Comparison of ENCODE assay signal across 8 cellular contexts in the genomic region with DNA sequence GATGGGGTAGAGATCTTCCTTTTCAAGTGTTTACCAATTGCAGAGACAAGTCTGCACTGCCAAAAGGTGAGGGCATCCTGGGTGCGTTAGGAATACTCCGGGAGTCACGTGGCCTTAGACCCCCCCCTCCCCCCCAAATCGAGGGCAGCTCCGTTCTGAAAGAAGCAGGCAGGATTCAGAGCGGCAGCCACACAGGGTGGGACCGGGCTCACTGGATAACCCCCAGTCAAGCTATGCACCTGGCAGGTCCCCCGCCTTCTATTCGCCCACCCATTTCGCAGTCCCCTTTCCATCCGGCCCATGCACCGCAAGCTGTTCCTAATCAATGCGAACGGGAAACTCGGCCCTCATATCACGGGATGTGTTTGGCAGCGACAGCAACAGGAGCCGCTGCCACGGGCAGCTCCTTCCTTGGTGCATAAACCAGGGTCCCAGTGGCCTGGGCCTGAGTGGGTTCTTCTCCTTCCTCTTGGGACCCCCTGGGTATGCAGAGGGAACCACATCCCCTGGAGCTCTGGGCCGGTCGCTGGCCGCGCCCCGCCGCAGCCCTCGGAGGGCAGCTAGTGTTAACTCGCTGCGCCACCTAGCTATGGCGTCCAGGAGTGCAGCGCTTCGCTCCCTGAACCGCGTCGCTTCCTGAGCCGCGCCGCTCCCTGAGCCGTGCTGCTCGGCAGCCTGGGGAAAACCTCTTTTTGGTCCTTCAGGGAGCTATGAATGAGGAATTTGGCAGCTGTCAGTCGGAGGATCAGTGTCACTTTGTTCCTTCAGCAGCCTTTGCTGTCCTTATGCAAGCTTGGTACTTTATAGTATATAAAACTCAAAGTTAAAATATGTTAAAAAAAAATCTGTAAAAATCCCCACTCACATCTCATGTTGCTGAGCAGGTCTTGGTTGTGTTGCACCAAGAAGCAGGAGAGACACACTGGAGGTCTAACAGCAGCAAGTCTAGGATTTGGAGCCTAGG. TPM values are rescaled to one million over a fixed set of nuclear protein-coding genes. Genes with fewer than 3 reads are reported as not detected.
A peak's percentile ranks its signal among the peaks of the same experiment; 100 is the strongest.
DNase-seq lines count a peak whose midpoint lies in the region; ATAC-seq, FAIRE-seq and TF ChIP-seq lines count a peak whose summit lies in the region.

No MANE protein-coding gene starts in this region.

- H3K36me3 ChIP-seq in HepG2 (replicated peaks in 1 of 2; ENCODE audit: control insufficient read depth in 1 of 2, insufficient read depth in 2 of 2, low read length in 2 of 2), result peaks cover 0 to 3% of the 10 kb centered on the region in 2 experiments; a peak in 2 of 5 replicates

- H3K9me3 ChIP-seq in HepG2 (ENCODE audit: low read length), result no peaks in the 10 kb centered on the region

- 2% methylated on average over 19 of the region's 40 CpGs for WGBS in HepG2 (ENCODE audit: low lambda C conversion rate)

- H4K20me1 ChIP-seq in HepG2 (ENCODE audit: insufficient read depth, low read length), result no peaks in the 10 kb centered on the region

- no peak overlapping the region for H2AFZ ChIP-seq in HepG2 (ENCODE audit: low read length)

- H3K9ac ChIP-seq in HepG2 (ENCODE audit: insufficient read depth, low read depth, low read length), result peak overlapping the region; percentile 85

- no peaks in the 10 kb centered on the region for H3K9me3 Mint-ChIP-seq in activated CD4-positive, alpha-beta memory T cell treated with anti-CD3 and anti-CD28 coated beads for 36 hours

- peak; percentile 99 for TF ChIP-seq RAD21 in HepG2 (CRISPR knock-in tag; IDR thresholded peaks at IDR 0.05)

- TF ChIP-seq EP300 in HepG2 (IDR thresholded peaks at IDR 0.05; ENCODE audit: low read depth in 2 of 2, low read length in 2 of 2) (no peak), HepG2 (CRISPR knock-in tag; IDR thresholded peaks at IDR 0.05; ENCODE audit: borderline replicate concordance) (no peak)

- H3K4me3 ChIP-seq in dorsolateral prefrontal cortex (peak overlapping the region; percentile 24 to 69 (median 55)), HepG2 (replicated peaks in 1 of 3; ENCODE audit: insufficient read depth in 1 of 3, low read depth in 2 of 3, low read length in 3 of 3) (peak overlapping the region; percentile 46 to 78 (median 54); a peak in 5 of 6 replicates)

- FAIRE-seq in HepG2 (lab: Jason Lieb, UNC), result peak; percentile 76

- peak overlapping the region; percentile 70 for H3K4me3 Mint-ChIP-seq in activated CD4-positive, alpha-beta memory T cell treated with anti-CD3 and anti-CD28 coated beads for 36 hours

- H3K27ac ChIP-seq in dorsolateral prefrontal cortex, result peak overlapping the region; percentile 67 to 100 (median 98)
- peak overlapping the region; percentile 98 for H3K27ac ChIP-seq in HepG2 (ENCODE audit: extremely low read length, insufficient read depth, low read length)

- H3K36me3 Mint-ChIP-seq in activated CD4-positive, alpha-beta memory T cell treated with anti-CD3 and anti-CD28 coated beads for 36 hours, result no peaks in the 10 kb centered on the region

- peaks cover 10% of the 10 kb centered on the region for H3K27me3 Mint-ChIP-seq in activated CD4-positive, alpha-beta memory T cell treated with anti-CD3 and anti-CD28 coated beads for 36 hours

- H3K27ac Mint-ChIP-seq in activated CD4-positive, alpha-beta memory T cell treated with anti-CD3 and anti-CD28 coated beads for 36 hours, result no peak overlapping the region

- intact Hi-C loops in activated CD4-positive, alpha-beta memory T cell treated with anti-CD3 and anti-CD28 coated beads for 36 hours (cut with micrococcal nuclease), result loop anchor here (1.0 to 2.0 kb wide), 3 partner anchors 32 to 83 kb away; no protein-coding TSS in a partner anchor
- intact Hi-C loops in dorsolateral prefrontal cortex (cut with DNase I), result loop anchor here (1.0 to 2.0 kb wide), 4 partner anchors 28 to 78 kb away; no protein-coding TSS in a partner anchor
- intact Hi-C loops in HepG2 (cut with micrococcal nuclease; ENCODE audit: unreplicated experiment), result loop anchor here (1.0 to 5.0 kb wide), 3 partner anchors 28 to 76 kb away; no protein-coding TSS in a partner anchor

- peak; percentile 15 for DNase-seq in DMS153 (lab: John Stamatoyannopoulos, UW)
- DNase-seq in NCI-H748 (lab: John Stamatoyannopoulos, UW; ENCODE audit: unreplicated experiment), result peak; percentile 78
- DNase-seq in activated CD4-positive, alpha-beta memory T cell treated with anti-CD3 and anti-CD28 coated beads for 36 hours, result peak; percentile 85
- DNase-seq in dorsolateral prefrontal cortex, result peak; percentile 80 to 92 (median 88)
- peak; percentile 70 for DNase-seq in HepG2 (ENCODE audit: low spot score)
- DNase-seq in stimulated activated CD4-positive, alpha-beta T cell treated with anti-CD3 and anti-CD28 coated beads, Interleukin-2, amount 100 ng/mL, for 4 hours (ENCODE audit: low read depth), result peak; percentile 56

- ATAC-seq in HG03280 (IDR thresholded peaks at IDR 0.05; ENCODE audit: unreplicated experiment), result peak; percentile 70
- peak; percentile 76 for ATAC-seq in HepG2
- no peak for ATAC-seq in HG02763 (IDR thresholded peaks at IDR 0.05; ENCODE audit: unreplicated experiment)

- BruUV-seq in HepG2 (replicated peaks; lab: Mats Ljungman, UMichigan), result TSS peak; percentile 37

- TF ChIP-seq POLR2A in HepG2 (IDR thresholded peaks at IDR 0.05; ENCODE audit: insufficient read depth in 1 of 2, low read depth in 2 of 2, low read length in 2 of 2), result peak in 1 of 2 experiments; percentile 56; a peak in 1 of 4 replicates

- H3K27me3 ChIP-seq in dorsolateral prefrontal cortex (no peaks in the 10 kb centered on the region), HepG2 (ENCODE audit: control insufficient read depth in 1 of 2, insufficient read depth in 2 of 2, low read length in 2 of 2) (no peaks in the 10 kb centered on the region)

- CTCF ChIA-PET in activated CD4-positive, alpha-beta memory T cell treated with anti-CD3 and anti-CD28 coated beads for 36 hours (lab: Charles Lee), result interaction anchor here (0.5 to 10.0 kb wide), 38 partner anchors 8 to 940 kb away, joined by 3 to 268 read pairs (median 6); a partner anchor contains a TSS
- CTCF ChIA-PET in HepG2 (lab: Yijun Ruan, JAX; ENCODE audit: low intra/inter-chr PET ratio, low total read pairs), result interaction anchor here (0.8 to 3.3 kb wide), 5 partner anchors 27 to 96 kb away, joined by 3 to 42 read pairs (median 10); no protein-coding TSS in a partner anchor

- peak overlapping the region; percentile 97 for H3K4me2 ChIP-seq in HepG2 (ENCODE audit: low read depth, low read length)

- peaks cover 55% of the 10 kb centered on the region for H3K4me1 ChIP-seq in HepG2 (ENCODE audit: insufficient read depth, low read length)

- TF ChIP-seq CTCF in dorsolateral prefrontal cortex (IDR thresholded peaks at IDR 0.05 in 54 of 56, conservative IDR thresholded peaks at IDR 0.05 in 2 of 56; ENCODE audit: low read depth in 1 of 56, partially characterized antibody in 56 of 56) (peak; percentile 91 to 99 (median 97)), HepG2 (CRISPR knock-in tag; IDR thresholded peaks at IDR 0.05) (peak; percentile 99)

- peaks cover 17% of the 10 kb centered on the region for H3K79me2 ChIP-seq in HepG2 (ENCODE audit: insufficient read depth, low read length)

- in situ Hi-C loops in HepG2 (cut with HindIII; ENCODE audit: extremely low pct_ligation_motif_present, low pct_unique_long_range_greater_than_20kb), result loop anchor here (5.0 kb wide), 2 partner anchors 39 to 74 kb away; no protein-coding TSS in a partner anchor

- POLR2A ChIA-PET in activated CD4-positive, alpha-beta memory T cell treated with anti-CD3 and anti-CD28 coated beads for 36 hours (lab: Charles Lee), result no interaction called here
- POLR2A ChIA-PET in HepG2 (lab: Yijun Ruan, JAX), result interaction anchor here (1.0 to 5.4 kb wide), 21 partner anchors 10 to 102 kb away, joined by 3 to 128 read pairs (median 9); a partner anchor contains a TSS

- H3K4me1 Mint-ChIP-seq in activated CD4-positive, alpha-beta memory T cell treated with anti-CD3 and anti-CD28 coated beads for 36 hours (ENCODE audit: low read depth), result peaks cover 8% of the 10 kb centered on the region

RNA-seq across cellular contexts. Expression of a gene that starts 41.4 kb away (rescaled TPM):
- 1 to 10 TPM; 5.0 to 5.6 TPM for total RNA-seq in activated CD4-positive, alpha-beta memory T cell treated with anti-CD3 and anti-CD28 coated beads for 36 hours
- total RNA-seq in dorsolateral prefrontal cortex (10 to 100 TPM in 2 of 120 experiments, 1 to 10 TPM in 118; 1.0 to 11.8 (median 4.5) TPM), HepG2 (2016; rRNA removed; fragmentation: Illumina TruSeq; extraction: Trizol) (0.69 and 0.75 TPM in 2 replicates)
- total RNA-seq in HepG2 (2016; cell fraction: cytosol; rRNA removed; fragmentation: Illumina TruSeq; extraction: Trizol; ENCODE audit: low read depth), result 0.79 and 0.91 TPM in 2 replicates
- 0.40 and 0.97 TPM in 2 replicates for total RNA-seq in HepG2 (2016; cell fraction: insoluble cytoplasmic fraction; rRNA removed; fragmentation: Illumina TruSeq; extraction: Trizol)
- total RNA-seq in HepG2 (2016; cell fraction: membrane; rRNA removed; fragmentation: Illumina TruSeq; extraction: Trizol), result 0.74 and 0.90 TPM in 2 replicates
- total RNA-seq in HepG2 (2016; cell fraction: nucleus; rRNA removed; fragmentation: Illumina TruSeq; extraction: Trizol), result 0.31 and 0.75 TPM in 2 replicates
- 0.72 and 0.92 TPM in 2 replicates for polyA plus RNA-seq in HepG2 (2011; rRNA removed)
- 0.71 and 1.6 TPM in 2 replicates for polyA plus RNA-seq in HepG2 (2011; cell fraction: cytosol; rRNA removed)
- 2.0 and 2.6 TPM in 2 replicates for polyA plus RNA-seq in HepG2 (2011; cell fraction: nucleus; rRNA removed)
- 0.31 and 0.32 TPM in 2 replicates for polyA plus RNA-seq in HepG2 (2012)
- polyA plus RNA-seq in HepG2 (2016; cell fraction: cytosol; fragmentation: Illumina TruSeq; extraction: Trizol; ENCODE audit: low read depth), result 0.57 and 0.66 TPM in 2 replicates
- 0.51 and 0.59 TPM in 2 replicates for polyA plus RNA-seq in HepG2 (2016; cell fraction: insoluble cytoplasmic fraction; fragmentation: Illumina TruSeq; extraction: Trizol; ENCODE audit: low read depth)
- 0.76 and 0.86 TPM in 2 replicates for polyA plus RNA-seq in HepG2 (2016; cell fraction: membrane; fragmentation: Illumina TruSeq; extraction: Trizol; ENCODE audit: low read depth)
- polyA plus RNA-seq in HepG2 (2016; cell fraction: nucleus; fragmentation: Illumina TruSeq; extraction: Trizol; ENCODE audit: insufficient read depth, low read depth), result 0.93 and 1.5 TPM in 2 replicates
- polyA minus RNA-seq in HepG2 (2011; rRNA and poly(A)+ RNA removed; ENCODE audit: low replicate concordance), result 0.09 and 1.9 TPM in 2 replicates
- 0.49 and 0.70 TPM in 2 replicates for polyA minus RNA-seq in HepG2 (2011; cell fraction: cytosol; rRNA and poly(A)+ RNA removed)
- polyA minus RNA-seq in HepG2 (2011; cell fraction: nucleus; rRNA and poly(A)+ RNA removed), result 0.64 and 1.1 TPM in 2 replicates

RNA-seq across cellular contexts. Expression of a gene that starts 55.3 kb away (rescaled TPM):
- 10 to 100 TPM; 59.2 to 61.3 TPM for total RNA-seq in activated CD4-positive, alpha-beta memory T cell treated with anti-CD3 and anti-CD28 coated beads for 36 hours
- total RNA-seq in dorsolateral prefrontal cortex (10 to 100 TPM; 30.6 to 70.9 (median 40.8) TPM), HepG2 (2016; rRNA removed; fragmentation: Illumina TruSeq; extraction: Trizol) (27.9 and 44.1 TPM in 2 replicates)
- total RNA-seq in HepG2 (2016; cell fraction: cytosol; rRNA removed; fragmentation: Illumina TruSeq; extraction: Trizol; ENCODE audit: low read depth), result 9.6 and 11.8 TPM in 2 replicates
- 23.9 and 45.4 TPM in 2 replicates for total RNA-seq in HepG2 (2016; cell fraction: insoluble cytoplasmic fraction; rRNA removed; fragmentation: Illumina TruSeq; extraction: Trizol)
- total RNA-seq in HepG2 (2016; cell fraction: membrane; rRNA removed; fragmentation: Illumina TruSeq; extraction: Trizol), result 14.3 and 15.5 TPM in 2 replicates
- 55.3 and 60.2 TPM in 2 replicates for total RNA-seq in HepG2 (2016; cell fraction: nucleus; rRNA removed; fragmentation: Illumina TruSeq; extraction: Trizol)
- polyA plus RNA-seq in HepG2 (2011; rRNA removed), result 35.5 and 42.9 TPM in 2 replicates
- 16.0 and 24.0 TPM in 2 replicates for polyA plus RNA-seq in HepG2 (2011; cell fraction: cytosol; rRNA removed)
- polyA plus RNA-seq in HepG2 (2011; cell fraction: nucleus; rRNA removed), result 421 and 529 TPM in 2 replicates
- polyA plus RNA-seq in HepG2 (2012), result 22.9 and 29.0 TPM in 2 replicates
- 9.7 and 9.9 TPM in 2 replicates for polyA plus RNA-seq in HepG2 (2016; cell fraction: cytosol; fragmentation: Illumina TruSeq; extraction: Trizol; ENCODE audit: low read depth)
- 24.6 and 27.1 TPM in 2 replicates for polyA plus RNA-seq in HepG2 (2016; cell fraction: insoluble cytoplasmic fraction; fragmentation: Illumina TruSeq; extraction: Trizol; ENCODE audit: low read depth)
- polyA plus RNA-seq in HepG2 (2016; cell fraction: membrane; fragmentation: Illumina TruSeq; extraction: Trizol; ENCODE audit: low read depth), result 10.7 and 11.5 TPM in 2 replicates
- 144 and 171 TPM in 2 replicates for polyA plus RNA-seq in HepG2 (2016; cell fraction: nucleus; fragmentation: Illumina TruSeq; extraction: Trizol; ENCODE audit: insufficient read depth, low read depth)
- 61.2 and 61.3 TPM in 2 replicates for polyA minus RNA-seq in HepG2 (2011; rRNA and poly(A)+ RNA removed; ENCODE audit: low replicate concordance)
- 12.5 and 24.5 TPM in 2 replicates for polyA minus RNA-seq in HepG2 (2011; cell fraction: cytosol; rRNA and poly(A)+ RNA removed)
- 44.6 and 48.9 TPM in 2 replicates for polyA minus RNA-seq in HepG2 (2011; cell fraction: nucleus; rRNA and poly(A)+ RNA removed)

RNA-seq across cellular contexts. Expression of a gene that starts 56.8 kb away (rescaled TPM):
- total RNA-seq in activated CD4-positive, alpha-beta memory T cell treated with anti-CD3 and anti-CD28 coated beads for 36 hours, result 10 to 100 TPM; 89.8 to 90.9 TPM
- total RNA-seq in dorsolateral prefrontal cortex (100 to 1,000 TPM in 5 of 120 experiments, 10 to 100 TPM in 115; 54.8 to 122 (median 79.3) TPM), HepG2 (2016; rRNA removed; fragmentation: Illumina TruSeq; extraction: Trizol) (31.8 and 46.7 TPM in 2 replicates)
- total RNA-seq in HepG2 (2016; cell fraction: cytosol; rRNA removed; fragmentation: Illumina TruSeq; extraction: Trizol; ENCODE audit: low read depth), result 6.8 and 8.2 TPM in 2 replicates
- 29.7 and 42.3 TPM in 2 replicates for total RNA-seq in HepG2 (2016; cell fraction: insoluble cytoplasmic fraction; rRNA removed; fragmentation: Illumina TruSeq; extraction: Trizol)
- 37.1 and 38.6 TPM in 2 replicates for total RNA-seq in HepG2 (2016; cell fraction: membrane; rRNA removed; fragmentation: Illumina TruSeq; extraction: Trizol)
- 21.0 and 21.3 TPM in 2 replicates for total RNA-seq in HepG2 (2016; cell fraction: nucleus; rRNA removed; fragmentation: Illumina TruSeq; extraction: Trizol)
- polyA plus RNA-seq in HepG2 (2011; rRNA removed), result 42.3 and 55.2 TPM in 2 replicates
- 33.3 and 62.6 TPM in 2 replicates for polyA plus RNA-seq in HepG2 (2011; cell fraction: cytosol; rRNA removed)
- 93.5 and 114 TPM in 2 replicates for polyA plus RNA-seq in HepG2 (2011; cell fraction: nucleus; rRNA removed)
- polyA plus RNA-seq in HepG2 (2012), result 13.2 and 18.2 TPM in 2 replicates
- 6.3 and 6.7 TPM in 2 replicates for polyA plus RNA-seq in HepG2 (2016; cell fraction: cytosol; fragmentation: Illumina TruSeq; extraction: Trizol; ENCODE audit: low read depth)
- polyA plus RNA-seq in HepG2 (2016; cell fraction: insoluble cytoplasmic fraction; fragmentation: Illumina TruSeq; extraction: Trizol; ENCODE audit: low read depth), result 35.6 and 46.3 TPM in 2 replicates
- polyA plus RNA-seq in HepG2 (2016; cell fraction: membrane; fragmentation: Illumina TruSeq; extraction: Trizol; ENCODE audit: low read depth), result 28.2 and 28.5 TPM in 2 replicates
- 37.4 and 39.4 TPM in 2 replicates for polyA plus RNA-seq in HepG2 (2016; cell fraction: nucleus; fragmentation: Illumina TruSeq; extraction: Trizol; ENCODE audit: insufficient read depth, low read depth)
- 91.1 and 200 TPM in 2 replicates for polyA minus RNA-seq in HepG2 (2011; rRNA and poly(A)+ RNA removed; ENCODE audit: low replicate concordance)
- 45.0 and 58.7 TPM in 2 replicates for polyA minus RNA-seq in HepG2 (2011; cell fraction: cytosol; rRNA and poly(A)+ RNA removed)
- 12.7 and 13.6 TPM in 2 replicates for polyA minus RNA-seq in HepG2 (2011; cell fraction: nucleus; rRNA and poly(A)+ RNA removed)

Comparison
In these comparisons a context has a peak if more than half of its experiments do, and no peak if none do; other contexts are left out.
1. DNase-seq: peak in every context shown above with its lines; median percentile 88 in dorsolateral prefrontal cortex; 85 in activated CD4-positive, alpha-beta memory T cell treated with anti-CD3 and anti-CD28 coated beads for 36 hours; 78 in NCI-H748; 70 in HepG2; 56 in stimulated activated CD4-positive, alpha-beta T cell treated with anti-CD3 and anti-CD28 coated beads, Interleukin-2, amount 100 ng/mL, for 4 hours; 15 in DMS153.